In the genomic region with DNA sequence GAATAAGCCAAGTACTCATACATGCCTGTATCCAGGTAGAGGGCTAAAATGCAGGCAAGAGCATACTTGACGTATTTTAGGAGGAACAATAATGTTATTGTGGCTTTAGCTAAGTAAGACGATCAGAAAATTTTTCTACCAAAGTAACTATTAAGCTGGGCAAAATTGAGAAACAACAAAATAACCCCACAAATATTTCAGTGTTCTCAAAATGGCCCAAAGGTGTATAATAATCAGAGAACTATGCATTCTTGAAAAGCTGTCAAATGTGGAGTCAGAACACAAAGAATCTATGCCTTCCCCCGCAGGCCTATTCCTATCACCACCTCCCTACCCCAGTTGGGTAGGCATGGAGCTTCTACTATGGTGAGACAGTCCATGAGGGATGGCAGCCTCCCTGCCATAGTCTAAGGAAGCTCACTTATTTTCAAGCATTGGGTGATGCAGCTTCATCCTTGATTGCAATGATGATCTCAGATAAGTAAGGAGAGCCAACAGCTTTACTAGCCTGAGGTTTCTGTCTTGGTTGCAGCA, we compare ENCODE assay signal across 17 cellular contexts.
DNase-seq lines count a peak whose midpoint lies in the region; ATAC-seq and TF ChIP-seq lines count a peak whose summit lies in the region.
"Had no signal": no experiment of that assay in that cellular context is flagged by ENCODE, and none has a peak within 500 bp of the region (broad histone marks: within the 10 kb centered on the region; RNA-seq: fewer than 3 reads in every experiment).

No MANE protein-coding gene starts in this region.

- no peaks in the 10 kb centered on the region for H4K20me1 ChIP-seq in neural progenitor cell (ENCODE audit: low read depth)

- no peaks in the 10 kb centered on the region for H3K27me3 ChIP-seq in neural progenitor cell

- no peaks in the 10 kb centered on the region for H3K36me3 ChIP-seq in neural progenitor cell

- H3K9me3 ChIP-seq in neural progenitor cell (ENCODE audit: low read depth): no peaks in the 10 kb centered on the region

- peak overlapping the region; percentile 24 for H2AFZ ChIP-seq in neural progenitor cell (replicated peaks)
- H2AFZ ChIP-seq: GM23248 had no signal

- H3K79me2 ChIP-seq in neural progenitor cell (ENCODE audit: low read depth): no peaks in the 10 kb centered on the region

- H3K27ac ChIP-seq in neural progenitor cell: no peak overlapping the region
- H3K27ac ChIP-seq: GM23248 had no signal

- intact Hi-C loops in MCF 10A (cut with micrococcal nuclease): loop anchor here (10.0 kb wide), 1 partner anchor 409 kb away; no protein-coding TSS in a partner anchor

- H3K4me1 Mint-ChIP-seq in MCF 10A (ENCODE audit: insufficient read depth, unreplicated experiment) (peaks cover 5% of the 10 kb centered on the region), neural progenitor cell (no peaks in the 10 kb centered on the region)
- H3K4me1 Mint-ChIP-seq: CD4-positive, alpha-beta memory T cell; H9 had no signal

- H3K4me3 Mint-ChIP-seq in MCF 10A (ENCODE audit: unreplicated experiment) (no peak overlapping the region), neural progenitor cell (no peak overlapping the region)
- H3K4me3 Mint-ChIP-seq: CD4-positive, alpha-beta memory T cell; H9 had no signal

- ATAC-seq in GM21723 (IDR thresholded peaks at IDR 0.05; ENCODE audit: unreplicated experiment): no peak
- ATAC-seq in GM19324 (IDR thresholded peaks at IDR 0.05; ENCODE audit: low FRiP score, unreplicated experiment): no peak
- ATAC-seq: HCT116 had no signal

- H3K4me2 ChIP-seq in neural progenitor cell: no peak overlapping the region

- peaks cover 4% of the 10 kb centered on the region for H3K36me3 Mint-ChIP-seq in MCF 10A (ENCODE audit: insufficient read depth, unreplicated experiment)
- H3K36me3 Mint-ChIP-seq in neural progenitor cell: no peaks in the 10 kb centered on the region
- H3K36me3 Mint-ChIP-seq: CD4-positive, alpha-beta memory T cell had no signal

- POLR2A ChIA-PET in MCF 10A (lab: Yijun Ruan, JAX): no interaction called here

- H3K27ac Mint-ChIP-seq in MCF 10A (ENCODE audit: low read depth, unreplicated experiment) (peak overlapping the region; percentile 35), neural progenitor cell (no peak overlapping the region)
- H3K27ac Mint-ChIP-seq: CD4-positive, alpha-beta memory T cell; H9 had no signal

- H3K9me3 Mint-ChIP-seq in MCF 10A (ENCODE audit: unreplicated experiment) (peaks cover 8% of the 10 kb centered on the region), neural progenitor cell (no peaks in the 10 kb centered on the region)
- H3K9me3 Mint-ChIP-seq: H9 had no signal

- CTCF ChIA-PET in MCF 10A (lab: Yijun Ruan, JAX): interaction anchor here (0.6 to 0.9 kb wide), 4 partner anchors 11 to 303 kb away, joined by 3 to 6 read pairs (median 3); no protein-coding TSS in a partner anchor

- no peaks in the 10 kb centered on the region for H3K4me1 ChIP-seq in neural progenitor cell

- BruUV-seq in MCF 10A (replicated peaks; lab: Mats Ljungman, UMichigan): no TSS peak

- no peak overlapping the region for H3K9ac ChIP-seq in neural progenitor cell
- H3K9ac ChIP-seq: GM23248 had no signal

- no peaks in the 10 kb centered on the region for H3K27me3 Mint-ChIP-seq in MCF 10A (ENCODE audit: insufficient read depth, unreplicated experiment)
- H3K27me3 Mint-ChIP-seq in neural progenitor cell (ENCODE audit: insufficient read depth, low read depth): no peaks in the 10 kb centered on the region
- H3K27me3 Mint-ChIP-seq: CD4-positive, alpha-beta memory T cell had no signal

- H3K4me3 ChIP-seq in epithelial cell of esophagus (ENCODE audit: low read length): no peak overlapping the region
- H3K4me3 ChIP-seq in neural progenitor cell: no peak overlapping the region
- H3K4me3 ChIP-seq: GM23248 had no signal

- no peaks in the 10 kb centered on the region for H3F3A ChIP-seq in neural progenitor cell (ENCODE audit: low read depth)

- TF ChIP-seq CTCF in MCF 10A (IDR thresholded peaks at IDR 0.05; ENCODE audit: unreplicated experiment): no peak
- no peak for TF ChIP-seq CTCF in epithelial cell of esophagus (IDR thresholded peaks at IDR 0.05; ENCODE audit: insufficient read depth, low read depth, low read length, missing control alignments)
- TF ChIP-seq CTCF in neural progenitor cell (IDR thresholded peaks at IDR 0.05): no peak

- DNase-seq in MCF 10A (ENCODE audit: unreplicated experiment) (no peak), epithelial cell of esophagus (ENCODE audit: low read depth) (peak; percentile 61), neural progenitor cell (ENCODE audit: low spot score) (no peak), activated T-cell treated with anti-CD3 and anti-CD28 coated beads for 4 hours (no peak), NCI-H1694 treated with DMSO at 0.1 percent for 48 hours (lab: John Stamatoyannopoulos, UW) (no peak)
- DNase-seq: C1 segment of cervical spinal cord; Calu3; CD4-positive, alpha-beta memory T cell; COR-L47; DMS53; DMS79 treated with DMSO at 0.1 percent for 48 hours; GF-D8; GM23248; H9 had no signal
